ENCODE assay signal across 27 cellular contexts in genomic region chr19:14650161-14650560, GRCh38. TPM values are rescaled to one million over a fixed set of nuclear protein-coding genes. Genes with fewer than 3 reads are reported as not detected.
DNase-seq lines count a peak whose midpoint lies in the region; ATAC-seq, FAIRE-seq and TF ChIP-seq lines count a peak whose summit lies in the region.
"Had no signal": no experiment of that assay in that cellular context is flagged by ENCODE, and none has a peak within 500 bp of the region (broad histone marks: within the 10 kb centered on the region; RNA-seq: fewer than 3 reads in every experiment).

No MANE protein-coding gene starts in this region.

- intact Hi-C loops in HepG2 (cut with micrococcal nuclease; ENCODE audit: unreplicated experiment) (no loop called here), right lobe of liver (cut with DNase I) (no loop called here), GM12878 (cut with micrococcal nuclease; ENCODE audit: unreplicated experiment) (no loop called here)

- no peak for TF ChIP-seq POLR2A in HepG2 (IDR thresholded peaks at IDR 0.05; ENCODE audit: insufficient read depth in 1 of 2, low read depth in 2 of 2, low read length in 2 of 2)
- no peak for TF ChIP-seq POLR2A in right lobe of liver (IDR thresholded peaks at IDR 0.05)
- TF ChIP-seq POLR2A in GM12878 (IDR thresholded peaks at IDR 0.05; ENCODE audit: low read depth, low read length): no peak

- H3K36me3 Mint-ChIP-seq in naive B cell: peaks cover 0 to 15% of the 10 kb centered on the region in 2 donors
- H3K36me3 Mint-ChIP-seq in stimulated activated memory B cell treated with anti-CD40 and anti-IgM and Interleukin-4, amounts not matched to agents 10 μg/mL and 1 μg/mL and 100 μg/mL, for 72 hours: peaks cover 20% of the 10 kb centered on the region
- no peaks in the 10 kb centered on the region for H3K36me3 Mint-ChIP-seq in CD8-positive, alpha-beta memory T cell
- H3K36me3 Mint-ChIP-seq: CD4-positive, alpha-beta memory T cell; CD4-positive, CD25-positive, alpha-beta regulatory T cell had no signal

- no peak overlapping the region for H3K4me3 Mint-ChIP-seq in naive B cell
- no peak overlapping the region for H3K4me3 Mint-ChIP-seq in stimulated activated memory B cell treated with anti-CD40 and anti-IgM and Interleukin-4, amounts not matched to agents 10 μg/mL and 1 μg/mL and 100 μg/mL, for 72 hours
- no peak overlapping the region for H3K4me3 Mint-ChIP-seq in CD8-positive, alpha-beta memory T cell
- H3K4me3 Mint-ChIP-seq: CD4-positive, alpha-beta memory T cell; CD4-positive, CD25-positive, alpha-beta regulatory T cell had no signal

- CTCF ChIA-PET in HepG2 (lab: Yijun Ruan, JAX; ENCODE audit: low intra/inter-chr PET ratio, low total read pairs): no interaction called here
- CTCF ChIA-PET in GM12878 (lab: Yijun Ruan, JAX): no interaction called here
- CTCF ChIA-PET in CD8-positive, alpha-beta memory T cell (lab: Charles Lee): no interaction called here

- no TSS peak for BruUV-seq in HepG2 (replicated peaks; lab: Mats Ljungman, UMichigan)
- BruUV-seq in GM12878 (replicated peaks; lab: Mats Ljungman, UMichigan): no TSS peak

- peaks cover 4 to 24% (median 12%) of the 10 kb centered on the region in 3 donors for H3K27me3 Mint-ChIP-seq in naive B cell
- H3K27me3 Mint-ChIP-seq in stimulated activated memory B cell treated with anti-CD40 and anti-IgM and Interleukin-4, amounts not matched to agents 10 μg/mL and 1 μg/mL and 100 μg/mL, for 72 hours: peaks cover 27% of the 10 kb centered on the region
- peaks cover 10 to 34% of the 10 kb centered on the region in 2 donors for H3K27me3 Mint-ChIP-seq in CD8-positive, alpha-beta memory T cell

- H3K27me3 ChIP-seq in HepG2 (ENCODE audit: control insufficient read depth in 1 of 2, insufficient read depth in 2 of 2, low read length in 2 of 2) (no peaks in the 10 kb centered on the region), right lobe of liver (no peaks in the 10 kb centered on the region), GM12878 (replicated peaks in 1 of 2; ENCODE audit: control insufficient read depth in 2 of 2, insufficient read depth in 2 of 2, low read length in 1 of 2) (no peaks in the 10 kb centered on the region)
- no peaks in the 10 kb centered on the region for H3K27me3 ChIP-seq in CD8-positive, alpha-beta memory T cell (ENCODE audit: insufficient read depth, low read length, poor library complexity, severe bottlenecking)
- H3K27me3 ChIP-seq: BE2C, BLaER1 had no signal

- H3K4me3 ChIP-seq in HepG2 (replicated peaks in 1 of 3; ENCODE audit: insufficient read depth in 1 of 3, low read depth in 2 of 3, low read length in 3 of 3) (no peak overlapping the region), right lobe of liver (no peak overlapping the region), GM12878 (no peak overlapping the region)
- H3K4me3 ChIP-seq in CD8-positive, alpha-beta memory T cell (ENCODE audit: low read length): no peak overlapping the region
- H3K4me3 ChIP-seq: BLaER1 had no signal

- H2AFZ ChIP-seq in HepG2 (ENCODE audit: low read length) (no peak overlapping the region), GM12878 (ENCODE audit: control insufficient read depth, low read depth, low read length) (no peak overlapping the region)

- H3K27ac ChIP-seq in HepG2 (ENCODE audit: extremely low read length, insufficient read depth, low read length) (no peak overlapping the region), right lobe of liver (no peak overlapping the region), GM12878 (ENCODE audit: control insufficient read depth, insufficient read depth) (no peak overlapping the region)
- no peak overlapping the region for H3K27ac ChIP-seq in CD8-positive, alpha-beta memory T cell (ENCODE audit: low read depth, low read length)
- H3K27ac ChIP-seq: BLaER1 had no signal

- WGBS in HepG2 (ENCODE audit: low lambda C conversion rate): 1% methylated on average over 2 of the region's 2 CpGs
- WGBS in right lobe of liver (ENCODE audit: insufficient coverage, low coverage, low lambda C conversion rate, missing lambda C conversion rate): 52% methylated on average over 2 of the region's 2 CpGs
- WGBS in GM12878 (ENCODE audit: insufficient coverage, insufficient replicate concordance, low lambda C conversion rate, missing lambda C conversion rate): 66% methylated on average over 2 of the region's 2 CpGs

- H3K4me1 Mint-ChIP-seq in naive B cell: peaks cover 5 to 16% (median 9%) of the 10 kb centered on the region in 3 donors
- H3K4me1 Mint-ChIP-seq in stimulated activated memory B cell treated with anti-CD40 and anti-IgM and Interleukin-4, amounts not matched to agents 10 μg/mL and 1 μg/mL and 100 μg/mL, for 72 hours: peaks cover 14% of the 10 kb centered on the region
- H3K4me1 Mint-ChIP-seq in CD8-positive, alpha-beta memory T cell: no peaks in the 10 kb centered on the region
- H3K4me1 Mint-ChIP-seq: CD4-positive, CD25-positive, alpha-beta regulatory T cell had no signal

- H3K36me3 ChIP-seq in HepG2 (replicated peaks in 1 of 2; ENCODE audit: control insufficient read depth in 1 of 2, insufficient read depth in 2 of 2, low read length in 2 of 2): no peaks in the 10 kb centered on the region
- no peaks in the 10 kb centered on the region for H3K36me3 ChIP-seq in right lobe of liver
- H3K36me3 ChIP-seq in GM12878 (ENCODE audit: control insufficient read depth in 2 of 2, insufficient read depth in 2 of 2, low read length in 1 of 2): no peaks in the 10 kb centered on the region
- H3K36me3 ChIP-seq in CD8-positive, alpha-beta memory T cell (ENCODE audit: insufficient read depth, low read length): no peaks in the 10 kb centered on the region
- H3K36me3 ChIP-seq: BE2C, BLaER1 had no signal

- H3K9me3 Mint-ChIP-seq in naive B cell: peaks cover 0 to 13% (median 0%) of the 10 kb centered on the region in 7 donors
- H3K9me3 Mint-ChIP-seq in stimulated activated memory B cell treated with anti-CD40 and anti-IgM and Interleukin-4, amounts not matched to agents 10 μg/mL and 1 μg/mL and 100 μg/mL, for 72 hours: peaks cover 19% of the 10 kb centered on the region
- peaks cover 0 to 2% (median 0%) of the 10 kb centered on the region in 5 donors for H3K9me3 Mint-ChIP-seq in CD8-positive, alpha-beta memory T cell

- RAD21 ChIA-PET in GM12878 (lab: Charles Lee; ENCODE audit: unreplicated experiment): no interaction called here

- SMC1A ChIA-PET in GM12878 (lab: Charles Lee; ENCODE audit: uncharacterized antibody, unreplicated experiment): no interaction called here

- H3K79me2 ChIP-seq in HepG2 (ENCODE audit: insufficient read depth, low read length) (no peaks in the 10 kb centered on the region), GM12878 (ENCODE audit: control insufficient read depth, insufficient read depth, low read length) (no peaks in the 10 kb centered on the region)

- POLR2A ChIA-PET in HepG2 (lab: Yijun Ruan, JAX): no interaction called here
- POLR2A ChIA-PET in GM12878 (lab: Charles Lee): no interaction called here
- POLR2A ChIA-PET in CD8-positive, alpha-beta memory T cell (lab: Charles Lee): no interaction called here

- in situ Hi-C loops in HepG2 (cut with HindIII; ENCODE audit: extremely low pct_ligation_motif_present, low pct_unique_long_range_greater_than_20kb): no loop called here
- in situ Hi-C loops in GM12878 (cut with MboI): no loop called here

- H3K9ac ChIP-seq in HepG2 (ENCODE audit: insufficient read depth, low read depth, low read length): no peak overlapping the region
- no peak overlapping the region for H3K9ac ChIP-seq in GM12878 (ENCODE audit: control insufficient read depth, insufficient read depth, low read length)
- H3K9ac ChIP-seq: BLaER1 had no signal

- ATAC-seq in HepG2 (no peak), right lobe of liver (no peak), GM12878 (no peak), naive B cell (ENCODE audit: low read depth in 2 of 2) (no peak)
- ATAC-seq in stimulated activated memory B cell treated with anti-CD40 and anti-IgM and Interleukin-4, amounts not matched to agents 10 μg/mL and 1 μg/mL and 100 μg/mL, for 72 hours: no peak

- no peaks in the 10 kb centered on the region for H3K9me3 ChIP-seq in HepG2 (ENCODE audit: low read length)
- H3K9me3 ChIP-seq in right lobe of liver: no peaks in the 10 kb centered on the region
- no peaks in the 10 kb centered on the region for H3K9me3 ChIP-seq in GM12878 (replicated peaks; ENCODE audit: control insufficient read depth, insufficient read depth, low read length)
- no peaks in the 10 kb centered on the region for H3K9me3 ChIP-seq in CD8-positive, alpha-beta memory T cell (ENCODE audit: low read length)
- H3K9me3 ChIP-seq: BE2C, Caco-2 had no signal

- H4K20me1 ChIP-seq in HepG2 (ENCODE audit: insufficient read depth, low read length) (no peaks in the 10 kb centered on the region), GM12878 (ENCODE audit: control insufficient read depth, insufficient read depth) (no peaks in the 10 kb centered on the region)
- H4K20me1 ChIP-seq: BLaER1 had no signal

- TF ChIP-seq CTCF in HepG2 (CRISPR knock-in tag; IDR thresholded peaks at IDR 0.05) (no peak), right lobe of liver (IDR thresholded peaks at IDR 0.05) (no peak), GM12878 (IDR thresholded peaks at IDR 0.05 in 2 of 3, conservative IDR thresholded peaks at IDR 0.05 in 1 of 3; ENCODE audit: control insufficient read depth in 2 of 3, extremely low read depth in 1 of 3, insufficient read depth in 1 of 3, low read depth in 3 of 3, low read length in 3 of 3) (no peak)

- TF ChIP-seq RAD21 in HepG2 (CRISPR knock-in tag; IDR thresholded peaks at IDR 0.05) (no peak), GM12878 (IDR thresholded peaks at IDR 0.05; ENCODE audit: insufficient read depth, low read depth, low read length) (no peak)

- no peak for TF ChIP-seq EP300 in HepG2 (IDR thresholded peaks at IDR 0.05; ENCODE audit: low read depth in 2 of 2, low read length in 2 of 2)
- TF ChIP-seq EP300 in HepG2 (CRISPR knock-in tag; IDR thresholded peaks at IDR 0.05; ENCODE audit: borderline replicate concordance): no peak
- TF ChIP-seq EP300 in GM12878 (IDR thresholded peaks at IDR 0.05; ENCODE audit: borderline replicate concordance in 1 of 2, control insufficient read depth in 1 of 2, low read depth in 2 of 2, low read length in 2 of 2): no peak

- FAIRE-seq in HepG2 (lab: Jason Lieb, UNC) (no peak), GM12878 (lab: Jason Lieb, UNC) (no peak)
- FAIRE-seq: A204.1, D721Med, G401.6, GM12892, GM18507, GM19239 had no signal

- H3K27ac Mint-ChIP-seq in naive B cell: peak overlapping the region in 4 of 6 donors; percentile 20 to 94 (median 54)
- peak overlapping the region; percentile 3 for H3K27ac Mint-ChIP-seq in stimulated activated memory B cell treated with anti-CD40 and anti-IgM and Interleukin-4, amounts not matched to agents 10 μg/mL and 1 μg/mL and 100 μg/mL, for 72 hours
- peak overlapping the region in 1 of 8 donors; percentile 80 for H3K27ac Mint-ChIP-seq in CD8-positive, alpha-beta memory T cell
- H3K27ac Mint-ChIP-seq: CD4-positive, CD25-positive, alpha-beta regulatory T cell had no signal

- H3K4me2 ChIP-seq in HepG2 (ENCODE audit: low read depth, low read length): no peak overlapping the region
- no peak overlapping the region for H3K4me2 ChIP-seq in GM12878 (ENCODE audit: control insufficient read depth, insufficient read depth)
- H3K4me2 ChIP-seq: BLaER1 had no signal

- H3K4me1 ChIP-seq in HepG2 (ENCODE audit: insufficient read depth, low read length) (no peaks in the 10 kb centered on the region), right lobe of liver (no peaks in the 10 kb centered on the region), GM12878 (ENCODE audit: control insufficient read depth, insufficient read depth, low read length) (no peaks in the 10 kb centered on the region)
- H3K4me1 ChIP-seq in CD8-positive, alpha-beta memory T cell (ENCODE audit: insufficient read depth, low read length): no peaks in the 10 kb centered on the region
- H3K4me1 ChIP-seq: BE2C, BLaER1, Caco-2 had no signal

- DNase-seq in HepG2 (ENCODE audit: low spot score) (no peak), right lobe of liver (no peak), GM12878 (ENCODE audit: low read depth, low spot score) (no peak), naive B cell (no peak), mucosa of gallbladder (ENCODE audit: low spot score) (no peak)
- no peak for DNase-seq in CD8-positive, alpha-beta memory T cell
- no peak for DNase-seq in central memory CD4-positive, alpha-beta T cell
- DNase-seq: 8988T; ACHN; BE2C; C1 segment of cervical spinal cord; Caco-2; Calu3; CD4-positive, alpha-beta memory T cell; CD4-positive, CD25-positive, alpha-beta regulatory T cell; DMS79 treated with DMSO at 0.1 percent for 48 hours; GF-D8 had no signal

RNA-seq across cellular contexts. Expression of gene ADGRE3, which starts 24.5 kb away (rescaled TPM):
- total RNA-seq in HepG2 (2016; rRNA removed; fragmentation: Illumina TruSeq; extraction: Trizol) (not detected in 2 replicates), right lobe of liver (under 1 TPM in 4 of 6 experiments, not detected in 2; 0.09 to 0.53 (median 0.24) TPM), GM12878 (2014; rRNA removed) (0.05 TPM in 1 of 2 replicates, not detected in the other), GM12878 (2014; rRNA removed; fragmentation: Illumina TruSeq; extraction: Trizol) (not detected in 2 replicates), GM12878 (2021) (not detected in 2 replicates), mucosa of gallbladder (not detected)
- not detected in 2 replicates for total RNA-seq in HepG2 (2016; cell fraction: cytosol; rRNA removed; fragmentation: Illumina TruSeq; extraction: Trizol; ENCODE audit: low read depth)
- not detected in 2 replicates for total RNA-seq in HepG2 (2016; cell fraction: insoluble cytoplasmic fraction; rRNA removed; fragmentation: Illumina TruSeq; extraction: Trizol)
- total RNA-seq in HepG2 (2016; cell fraction: membrane; rRNA removed; fragmentation: Illumina TruSeq; extraction: Trizol): not detected in 2 replicates
- not detected in 2 replicates for total RNA-seq in HepG2 (2016; cell fraction: nucleus; rRNA removed; fragmentation: Illumina TruSeq; extraction: Trizol)
- polyA plus RNA-seq in HepG2 (2011; rRNA removed) (not detected in 2 replicates), GM12878 (2011; rRNA removed) (0.10 TPM in 1 of 2 replicates, not detected in the other), GM12878 (2014; fragmentation: Illumina TruSeq; extraction: Trizol) (0.04 TPM in 1 of 2 replicates, not detected in the other), GM12878 (2014; fragmentation: Nextera tagmentation; extraction: Ambion mirVana) (under 1 TPM; 0.04 to 0.05 TPM), GM12878 (2014; rRNA removed) (not detected in 2 replicates), GM12878 (2016; fragmentation: Nextera tagmentation; extraction: Ambion mirVana) (under 1 TPM in 1 of 2 experiments, not detected in 1; 0.10 TPM), naive B cell (ENCODE audit: low read depth in 6 of 6) (1 to 10 TPM in 1 of 6 donors, under 1 TPM in 1, not detected in 4; 0.17 to 1.2 TPM)
- not detected in 2 replicates for polyA plus RNA-seq in HepG2 (2011; cell fraction: cytosol; rRNA removed)
- polyA plus RNA-seq in HepG2 (2011; cell fraction: nucleus; rRNA removed): not detected in 2 replicates
- not detected in 2 replicates for polyA plus RNA-seq in HepG2 (2012)
- not detected in 2 replicates for polyA plus RNA-seq in HepG2 (2016; cell fraction: cytosol; fragmentation: Illumina TruSeq; extraction: Trizol; ENCODE audit: low read depth)
- polyA plus RNA-seq in HepG2 (2016; cell fraction: insoluble cytoplasmic fraction; fragmentation: Illumina TruSeq; extraction: Trizol; ENCODE audit: low read depth): not detected in 2 replicates
- not detected in 2 replicates for polyA plus RNA-seq in HepG2 (2016; cell fraction: membrane; fragmentation: Illumina TruSeq; extraction: Trizol; ENCODE audit: low read depth)
- not detected in 2 replicates for polyA plus RNA-seq in HepG2 (2016; cell fraction: nucleus; fragmentation: Illumina TruSeq; extraction: Trizol; ENCODE audit: insufficient read depth, low read depth)
- not detected in 2 replicates for polyA minus RNA-seq in HepG2 (2011; rRNA and poly(A)+ RNA removed; ENCODE audit: low replicate concordance)
- polyA minus RNA-seq in HepG2 (2011; cell fraction: cytosol; rRNA and poly(A)+ RNA removed): not detected in 2 replicates
- polyA minus RNA-seq in HepG2 (2011; cell fraction: nucleus; rRNA and poly(A)+ RNA removed): not detected in 2 replicates
- not detected in 2 replicates for total RNA-seq in GM12878 (2013; cell fraction: nucleolus; rRNA removed)
- polyA plus RNA-seq in GM12878 (2011; ENCODE audit: low read depth): not detected
- polyA plus RNA-seq in GM12878 (2011; cell fraction: cytosol; rRNA removed): 0.03 TPM in 2 replicates
- polyA plus RNA-seq in GM12878 (2011; cell fraction: nucleus; rRNA removed): not detected in 2 replicates
- 0.06 and 0.07 TPM in 2 replicates for polyA plus RNA-seq in GM12878 (2012)
- polyA minus RNA-seq in GM12878 (2011; rRNA and poly(A)+ RNA removed): not detected in 2 replicates
- polyA minus RNA-seq in GM12878 (2011; cell fraction: cytosol; rRNA and poly(A)+ RNA removed): not detected in 2 replicates
- not detected in 2 replicates for polyA minus RNA-seq in GM12878 (2011; cell fraction: nucleus; rRNA and poly(A)+ RNA removed)
- not detected for total RNA-seq in CD8-positive, alpha-beta memory T cell
- polyA plus RNA-seq in CD8-positive, alpha-beta memory T cell: 0.17 TPM
- total RNA-seq: A673; Caco-2; Calu3; CD4-positive, alpha-beta memory T cell; CD4-positive, CD25-positive, alpha-beta regulatory T cell had no signal
- polyA plus RNA-seq: AG04450; CD4-positive, alpha-beta memory T cell; CD4-positive, CD25-positive, alpha-beta regulatory T cell had no signal

RNA-seq across cellular contexts. Expression of gene ZNF333, which starts 39.7 kb away (rescaled TPM):
- total RNA-seq in HepG2 (2016; rRNA removed; fragmentation: Illumina TruSeq; extraction: Trizol) (3.0 and 3.4 TPM in 2 replicates), right lobe of liver (1 to 10 TPM; 2.5 to 6.1 (median 3.8) TPM), GM12878 (2014; rRNA removed) (6.6 and 6.8 TPM in 2 replicates), GM12878 (2014; rRNA removed; fragmentation: Illumina TruSeq; extraction: Trizol) (5.3 and 6.6 TPM in 2 replicates), GM12878 (2021) (5.7 and 6.8 TPM in 2 replicates), mucosa of gallbladder (16.5 TPM)
- total RNA-seq in HepG2 (2016; cell fraction: cytosol; rRNA removed; fragmentation: Illumina TruSeq; extraction: Trizol; ENCODE audit: low read depth): 0.44 and 0.81 TPM in 2 replicates
- total RNA-seq in HepG2 (2016; cell fraction: insoluble cytoplasmic fraction; rRNA removed; fragmentation: Illumina TruSeq; extraction: Trizol): 1.9 and 3.8 TPM in 2 replicates
- total RNA-seq in HepG2 (2016; cell fraction: membrane; rRNA removed; fragmentation: Illumina TruSeq; extraction: Trizol): 1.1 and 1.7 TPM in 2 replicates
- total RNA-seq in HepG2 (2016; cell fraction: nucleus; rRNA removed; fragmentation: Illumina TruSeq; extraction: Trizol): 3.5 and 5.2 TPM in 2 replicates
- polyA plus RNA-seq in HepG2 (2011; rRNA removed) (6.4 and 7.9 TPM in 2 replicates), GM12878 (2011; rRNA removed) (12.1 and 14.1 TPM in 2 replicates), GM12878 (2014; fragmentation: Illumina TruSeq; extraction: Trizol) (6.1 and 6.4 TPM in 2 replicates), GM12878 (2014; fragmentation: Nextera tagmentation; extraction: Ambion mirVana) (1 to 10 TPM; 2.3 to 2.9 TPM), GM12878 (2014; rRNA removed) (7.9 and 8.9 TPM in 2 replicates), GM12878 (2016; fragmentation: Nextera tagmentation; extraction: Ambion mirVana) (1 to 10 TPM; 4.3 to 4.5 TPM), naive B cell (ENCODE audit: low read depth in 6 of 6) (10 to 100 TPM in 4 of 6 donors, 1 to 10 TPM in 2; 8.6 to 18.1 (median 11.0) TPM)
- 2.8 and 3.2 TPM in 2 replicates for polyA plus RNA-seq in HepG2 (2011; cell fraction: cytosol; rRNA removed)
- 18.1 and 20.8 TPM in 2 replicates for polyA plus RNA-seq in HepG2 (2011; cell fraction: nucleus; rRNA removed)
- 3.1 and 3.2 TPM in 2 replicates for polyA plus RNA-seq in HepG2 (2012)
- 0.21 and 0.24 TPM in 2 replicates for polyA plus RNA-seq in HepG2 (2016; cell fraction: cytosol; fragmentation: Illumina TruSeq; extraction: Trizol; ENCODE audit: low read depth)
- polyA plus RNA-seq in HepG2 (2016; cell fraction: insoluble cytoplasmic fraction; fragmentation: Illumina TruSeq; extraction: Trizol; ENCODE audit: low read depth): 1.9 and 2.0 TPM in 2 replicates
- polyA plus RNA-seq in HepG2 (2016; cell fraction: membrane; fragmentation: Illumina TruSeq; extraction: Trizol; ENCODE audit: low read depth): 0.40 and 0.56 TPM in 2 replicates
- polyA plus RNA-seq in HepG2 (2016; cell fraction: nucleus; fragmentation: Illumina TruSeq; extraction: Trizol; ENCODE audit: insufficient read depth, low read depth): 11.2 and 13.6 TPM in 2 replicates
- 7.4 and 12.3 TPM in 2 replicates for polyA minus RNA-seq in HepG2 (2011; rRNA and poly(A)+ RNA removed; ENCODE audit: low replicate concordance)
- 3.3 and 3.9 TPM in 2 replicates for polyA minus RNA-seq in HepG2 (2011; cell fraction: cytosol; rRNA and poly(A)+ RNA removed)
- polyA minus RNA-seq in HepG2 (2011; cell fraction: nucleus; rRNA and poly(A)+ RNA removed): 17.0 and 17.8 TPM in 2 replicates
- 88.3 and 111 TPM in 2 replicates for total RNA-seq in GM12878 (2013; cell fraction: nucleolus; rRNA removed)
- polyA plus RNA-seq in GM12878 (2011; ENCODE audit: low read depth): 4.8 TPM
- polyA plus RNA-seq in GM12878 (2011; cell fraction: cytosol; rRNA removed): 8.6 and 11.0 TPM in 2 replicates
- polyA plus RNA-seq in GM12878 (2011; cell fraction: nucleus; rRNA removed): 35.2 and 35.5 TPM in 2 replicates
- 4.5 and 5.0 TPM in 2 replicates for polyA plus RNA-seq in GM12878 (2012)
- polyA minus RNA-seq in GM12878 (2011; rRNA and poly(A)+ RNA removed): 14.6 and 18.2 TPM in 2 replicates
- 2.1 and 6.1 TPM in 2 replicates for polyA minus RNA-seq in GM12878 (2011; cell fraction: cytosol; rRNA and poly(A)+ RNA removed)
- 11.1 and 16.7 TPM in 2 replicates for polyA minus RNA-seq in GM12878 (2011; cell fraction: nucleus; rRNA and poly(A)+ RNA removed)
- 1 to 10 TPM; 9.3 to 10.0 TPM for total RNA-seq in CD8-positive, alpha-beta memory T cell
- 10.5 TPM for polyA plus RNA-seq in CD8-positive, alpha-beta memory T cell

Comparison
In these comparisons a context has a peak if more than half of its experiments do, and no peak if none do; other contexts are left out.
1. Of the 75 proteins assayed by ChIP-seq in both HepG2 and GM12878: peak only in HepG2: IKZF1; only in GM12878: none; in both: none; in neither: 74.